Comparison of ENCODE assay signal across 1 cellular context in the genomic region with DNA sequence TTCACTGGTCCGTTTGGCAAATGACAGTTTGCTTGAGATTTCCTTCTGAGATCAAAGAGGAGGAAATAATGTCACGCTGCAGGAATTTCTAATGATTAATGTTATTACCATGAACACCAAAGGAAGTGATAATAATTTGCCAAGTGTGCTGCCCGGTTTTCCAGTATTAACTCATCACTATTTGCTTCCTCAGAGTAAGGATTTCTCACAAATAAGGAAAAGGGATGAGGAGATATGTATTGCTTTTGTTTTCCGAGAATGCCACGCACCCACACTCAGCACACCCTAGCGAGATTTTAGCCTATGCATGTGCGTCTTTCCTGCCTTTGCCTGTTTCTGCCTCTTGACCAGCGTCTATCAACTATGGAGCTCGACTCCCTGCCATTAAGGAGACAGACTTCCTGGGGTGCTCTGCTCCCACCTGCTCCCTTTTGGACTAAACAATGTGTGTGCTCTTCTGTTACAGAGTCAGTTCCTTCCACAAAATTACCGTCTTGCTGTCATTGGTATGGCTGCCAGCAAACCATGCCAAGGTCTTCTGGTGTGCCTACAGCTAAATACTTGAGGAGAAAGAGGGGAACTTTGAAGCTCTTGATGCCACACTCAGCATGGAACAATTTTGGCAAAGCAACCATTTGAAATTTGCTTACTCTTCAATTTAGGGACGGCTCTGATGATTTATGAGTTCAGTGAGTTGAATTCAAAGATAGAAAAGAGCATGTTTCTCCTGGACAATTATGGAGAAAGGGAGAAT.
TF ChIP-seq lines count a peak whose summit lies in the region.

No MANE protein-coding gene starts in this region.

TF ChIP-seq in SK-N-SH, 30 proteins besides CTCF, POLR2A, EP300 and RAD21 (continued from another document):
- TF ChIP-seq, protein P1, sequence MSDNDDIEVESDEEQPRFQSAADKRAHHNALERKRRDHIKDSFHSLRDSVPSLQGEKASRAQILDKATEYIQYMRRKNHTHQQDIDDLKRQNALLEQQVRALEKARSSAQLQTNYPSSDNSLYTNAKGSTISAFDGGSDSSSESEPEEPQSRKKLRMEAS (IDR thresholded peaks at IDR 0.05; ENCODE audit: low read depth), result no peak; the same call in 1 of the 2 replicates
- peak; percentile 51 for TF ChIP-seq TCF12 (IDR thresholded peaks at IDR 0.05)
- TF ChIP-seq GATA2 (CRISPR knock-in tag; IDR thresholded peaks at IDR 0.05), result no peak
- TF ChIP-seq ELF1 (IDR thresholded peaks at IDR 0.05), result no peak
- no peak for TF ChIP-seq FOXM1 (IDR thresholded peaks at IDR 0.05; ENCODE audit: low read depth)
- TF ChIP-seq IRF3 (IDR thresholded peaks at IDR 0.05; ENCODE audit: low read depth, low read length), result no peak
- TF ChIP-seq NRF1 (IDR thresholded peaks at IDR 0.05; ENCODE audit: low read depth, low read length), result no peak
- TF ChIP-seq MEF2A (IDR thresholded peaks at IDR 0.05; ENCODE audit: borderline replicate concordance, low read depth), result no peak
- TF ChIP-seq EZH2phosphoT487 (IDR thresholded peaks at IDR 0.05; ENCODE audit: borderline replicate concordance, low read depth), result no peak
- no peak for TF ChIP-seq USF1 (IDR thresholded peaks at IDR 0.05; ENCODE audit: borderline replicate concordance, low read depth)
- TF ChIP-seq CHD2 (IDR thresholded peaks at IDR 0.05; ENCODE audit: low read length, partially characterized antibody), result no peak
- peak; percentile 7; the same call in 1 of the 2 replicates for TF ChIP-seq TAF1 (IDR thresholded peaks at IDR 0.05; ENCODE audit: borderline replicate concordance, low read depth, low read length)
- TF ChIP-seq, protein P2, sequence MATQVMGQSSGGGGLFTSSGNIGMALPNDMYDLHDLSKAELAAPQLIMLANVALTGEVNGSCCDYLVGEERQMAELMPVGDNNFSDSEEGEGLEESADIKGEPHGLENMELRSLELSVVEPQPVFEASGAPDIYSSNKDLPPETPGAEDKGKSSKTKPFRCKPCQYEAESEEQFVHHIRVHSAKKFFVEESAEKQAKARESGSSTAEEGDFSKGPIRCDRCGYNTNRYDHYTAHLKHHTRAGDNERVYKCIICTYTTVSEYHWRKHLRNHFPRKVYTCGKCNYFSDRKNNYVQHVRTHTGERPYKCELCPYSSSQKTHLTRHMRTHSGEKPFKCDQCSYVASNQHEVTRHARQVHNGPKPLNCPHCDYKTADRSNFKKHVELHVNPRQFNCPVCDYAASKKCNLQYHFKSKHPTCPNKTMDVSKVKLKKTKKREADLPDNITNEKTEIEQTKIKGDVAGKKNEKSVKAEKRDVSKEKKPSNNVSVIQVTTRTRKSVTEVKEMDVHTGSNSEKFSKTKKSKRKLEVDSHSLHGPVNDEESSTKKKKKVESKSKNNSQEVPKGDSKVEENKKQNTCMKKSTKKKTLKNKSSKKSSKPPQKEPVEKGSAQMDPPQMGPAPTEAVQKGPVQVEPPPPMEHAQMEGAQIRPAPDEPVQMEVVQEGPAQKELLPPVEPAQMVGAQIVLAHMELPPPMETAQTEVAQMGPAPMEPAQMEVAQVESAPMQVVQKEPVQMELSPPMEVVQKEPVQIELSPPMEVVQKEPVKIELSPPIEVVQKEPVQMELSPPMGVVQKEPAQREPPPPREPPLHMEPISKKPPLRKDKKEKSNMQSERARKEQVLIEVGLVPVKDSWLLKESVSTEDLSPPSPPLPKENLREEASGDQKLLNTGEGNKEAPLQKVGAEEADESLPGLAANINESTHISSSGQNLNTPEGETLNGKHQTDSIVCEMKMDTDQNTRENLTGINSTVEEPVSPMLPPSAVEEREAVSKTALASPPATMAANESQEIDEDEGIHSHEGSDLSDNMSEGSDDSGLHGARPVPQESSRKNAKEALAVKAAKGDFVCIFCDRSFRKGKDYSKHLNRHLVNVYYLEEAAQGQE (IDR thresholded peaks at IDR 0.05; ENCODE audit: low read depth, low read length), result no peak
- TF ChIP-seq SMC3 (IDR thresholded peaks at IDR 0.05; ENCODE audit: low read depth, low read length), result no peak
- TF ChIP-seq TEAD4 (IDR thresholded peaks at IDR 0.05; ENCODE audit: borderline replicate concordance, insufficient read depth), result 0 out of 2 replicates have a peak, but pooled peaks have one; percentile 43
- TF ChIP-seq RFX5 (IDR thresholded peaks at IDR 0.05; ENCODE audit: low read length), result no peak
- no peak for TF ChIP-seq FOXJ3 (CRISPR knock-in tag; IDR thresholded peaks at IDR 0.05)
- TF ChIP-seq RCOR1 (IDR thresholded peaks at IDR 0.05; ENCODE audit: low read length), result no peak
- no peak for TF ChIP-seq SIN3A (IDR thresholded peaks at IDR 0.05; ENCODE audit: borderline replicate concordance, low read depth, low read length)
- TF ChIP-seq MXI1 (IDR thresholded peaks at IDR 0.05; ENCODE audit: low read depth, low read length), result no peak
- no peak for TF ChIP-seq GABPA (IDR thresholded peaks at IDR 0.05; ENCODE audit: low read depth)
- TF ChIP-seq NFIC (IDR thresholded peaks at IDR 0.05; ENCODE audit: borderline replicate concordance), result no peak
- TF ChIP-seq RXRA (IDR thresholded peaks at IDR 0.05; ENCODE audit: borderline replicate concordance, low read depth), result no peak
- no peak for TF ChIP-seq POLR2AphosphoS5 (IDR thresholded peaks at IDR 0.05; ENCODE audit: low read depth, low read length)
- TF ChIP-seq, protein P3, sequence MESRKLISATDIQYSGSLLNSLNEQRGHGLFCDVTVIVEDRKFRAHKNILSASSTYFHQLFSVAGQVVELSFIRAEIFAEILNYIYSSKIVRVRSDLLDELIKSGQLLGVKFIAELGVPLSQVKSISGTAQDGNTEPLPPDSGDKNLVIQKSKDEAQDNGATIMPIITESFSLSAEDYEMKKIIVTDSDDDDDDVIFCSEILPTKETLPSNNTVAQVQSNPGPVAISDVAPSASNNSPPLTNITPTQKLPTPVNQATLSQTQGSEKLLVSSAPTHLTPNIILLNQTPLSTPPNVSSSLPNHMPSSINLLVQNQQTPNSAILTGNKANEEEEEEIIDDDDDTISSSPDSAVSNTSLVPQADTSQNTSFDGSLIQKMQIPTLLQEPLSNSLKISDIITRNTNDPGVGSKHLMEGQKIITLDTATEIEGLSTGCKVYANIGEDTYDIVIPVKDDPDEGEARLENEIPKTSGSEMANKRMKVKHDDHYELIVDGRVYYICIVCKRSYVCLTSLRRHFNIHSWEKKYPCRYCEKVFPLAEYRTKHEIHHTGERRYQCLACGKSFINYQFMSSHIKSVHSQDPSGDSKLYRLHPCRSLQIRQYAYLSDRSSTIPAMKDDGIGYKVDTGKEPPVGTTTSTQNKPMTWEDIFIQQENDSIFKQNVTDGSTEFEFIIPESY (IDR thresholded peaks at IDR 0.05; ENCODE audit: borderline replicate concordance, low read depth), result no peak
- TF ChIP-seq JUND (IDR thresholded peaks at IDR 0.05), result peak; percentile 71
